ENCODE assay signal across 22 cellular contexts in genomic region chr6:66771626-66772025, GRCh38.
DNase-seq lines count a peak whose midpoint lies in the region; ATAC-seq, FAIRE-seq and TF ChIP-seq lines count a peak whose summit lies in the region.
"Had no signal": no experiment of that assay in that cellular context is flagged by ENCODE, and none has a peak within 500 bp of the region (broad histone marks: within the 10 kb centered on the region; RNA-seq: fewer than 3 reads in every experiment).

No MANE protein-coding gene starts in this region.

- POLR2A ChIA-PET in A673 (lab: Charles Lee; ENCODE audit: low non-redundant PET) = no interaction called here

- in situ Hi-C loops in KBM-7 (cut with MboI; ENCODE audit: low pct_unique_long_range_greater_than_20kb, low sequenced_read_pairs) = no loop called here

- BruUV-seq in A673 (replicated peaks; lab: Mats Ljungman, UMichigan) = no TSS peak

- peaks cover 3% of the 10 kb centered on the region for H3K9me3 ChIP-seq in A673 (ENCODE audit: low read depth, low read length, poor library complexity, severe bottlenecking)
- H3K9me3 ChIP-seq: A549, HAP-1 had no signal

- DNase-seq in A673 (ENCODE audit: low spot score) (peak; percentile 11), KBM-7 (peak; percentile 3), cardiac fibroblast (ENCODE audit: low read depth in 2 of 2) (peak; percentile 10 to 56), foreskin keratinocyte (peak; percentile 34), HuH-7.5 (ENCODE audit: low spot score) (no peak), frontal cortex (ENCODE audit: low spot score in 2 of 2) (no peak), posterior vena cava (ENCODE audit: low spot score) (no peak)
- DNase-seq: Calu3; CD8-positive, alpha-beta T cell; GF-D8; KG1; NCI-H1092; NCI-H146; NCI-H2081 treated with DMSO at 0.1 percent for 48 hours; NCI-H510A; NCI-H748 treated with DMSO at 0.1 percent for 48 hours; SIG-M5 had no signal

- H3K27ac ChIP-seq in A673 (ENCODE audit: low read depth, low read length, poor library complexity, severe bottlenecking) = no peak overlapping the region
- H3K27ac ChIP-seq in foreskin keratinocyte = no peak overlapping the region
- H3K27ac ChIP-seq: A549; BLaER1 treated with 17β-estradiol and CSF1 and Interleukin-3, amounts not matched to agents 10 nM and 100 nM; RWPE1 had no signal

- intact Hi-C loops in A673 (cut with micrococcal nuclease; ENCODE audit: unreplicated experiment) (no loop called here), posterior vena cava (cut with DNase I) (no loop called here)

- H3K4me1 ChIP-seq in A673 (ENCODE audit: insufficient read depth, low read length, poor library complexity, severe bottlenecking) (peaks cover 19% of the 10 kb centered on the region), foreskin keratinocyte (no peaks in the 10 kb centered on the region)
- H3K4me1 ChIP-seq: A549; BLaER1 treated with 17β-estradiol and CSF1 and Interleukin-3, amounts not matched to agents 10 nM and 100 nM; HAP-1 had no signal

- no peak for ATAC-seq in foreskin keratinocyte
- ATAC-seq: A549; CD8-positive, alpha-beta T cell; SK-N-SH treated with all-trans-retinoic acid at 6 μM for 48 hours had no signal

- CTCF ChIA-PET in A673 (lab: Charles Lee) = no interaction called here

- H3K36me3 ChIP-seq in A673 (ENCODE audit: insufficient read depth, low read length, poor library complexity, severe bottlenecking) = no peaks in the 10 kb centered on the region
- H3K36me3 ChIP-seq: BLaER1 treated with 17β-estradiol and CSF1 and Interleukin-3, amounts not matched to agents 10 nM and 100 nM; HAP-1 had no signal

- no peak for FAIRE-seq in frontal cortex (lab: Jason Lieb, UNC)
- FAIRE-seq: A549 had no signal

- no peak overlapping the region for H3K4me3 ChIP-seq in A673 (ENCODE audit: low read depth, low read length, poor library complexity, severe bottlenecking)
- H3K4me3 ChIP-seq in cardiac fibroblast (replicated peaks in 1 of 2; ENCODE audit: low read depth in 2 of 2, low read length in 2 of 2) = no peak overlapping the region
- H3K4me3 ChIP-seq: A549; BLaER1 treated with 17β-estradiol and CSF1 and Interleukin-3, amounts not matched to agents 10 nM and 100 nM; HAP-1 had no signal

- H3K27me3 ChIP-seq in A673 (replicated peaks; ENCODE audit: insufficient read depth, low read depth, low read length, poor library complexity) (no peaks in the 10 kb centered on the region), foreskin keratinocyte (no peaks in the 10 kb centered on the region)
- H3K27me3 ChIP-seq: BLaER1 treated with 17β-estradiol and CSF1 and Interleukin-3, amounts not matched to agents 10 nM and 100 nM had no signal

- no peak for TF ChIP-seq CTCF in A673 (conservative IDR thresholded peaks at IDR 0.05; ENCODE audit: low read depth, low read length)
- TF ChIP-seq CTCF in cardiac fibroblast (IDR thresholded peaks at IDR 0.05; ENCODE audit: low read depth, low read length) = no peak
- TF ChIP-seq CTCF in foreskin keratinocyte (conservative IDR thresholded peaks at IDR 0.05) = no peak

Comparison
In these comparisons a context has a peak if more than half of its experiments do, and no peak if none do; other contexts are left out.
1. DNase-seq: peak in A673 (single experiment), KBM-7 (single experiment), cardiac fibroblast (2 of 2) and foreskin keratinocyte (2 of 2); none in HuH-7.5 (single experiment), frontal cortex (0 of 2) and posterior vena cava (single experiment).